21 cellular contexts compared by ENCODE assay signal in genomic region chr7:2373124-2373556, GRCh38. TPM values are rescaled to one million over a fixed set of nuclear protein-coding genes. Genes with fewer than 3 reads are reported as not detected.
DNase-seq lines count a peak whose midpoint lies in the region; ATAC-seq, FAIRE-seq and TF ChIP-seq lines count a peak whose summit lies in the region.
"Had no signal": no experiment of that assay in that cellular context is flagged by ENCODE, and none has a peak within 500 bp of the region (broad histone marks: within the 10 kb centered on the region; RNA-seq: fewer than 3 reads in every experiment).

No MANE protein-coding gene starts in this region.

- H3K4me3 ChIP-seq in heart left ventricle: no peak overlapping the region
- H3K4me3 ChIP-seq in left ventricle myocardium inferior: no peak overlapping the region
- no peak overlapping the region for H3K4me3 ChIP-seq in liver (ENCODE audit: low read depth in 1 of 3, low read length in 3 of 3)
- H3K4me3 ChIP-seq in CD8-positive, alpha-beta T cell (ENCODE audit: low read depth, low read length): no peak overlapping the region
- H3K4me3 ChIP-seq: cardiac muscle cell, PC-9 had no signal

- H3K4me1 Mint-ChIP-seq in CD8-positive, alpha-beta T cell (ENCODE audit: low read depth): no peaks in the 10 kb centered on the region

- WGBS in heart left ventricle, 4 donors: 85 to 90% (median 88%) methylated on average over 11 to 14 of the region's 14 CpGs
- 55% methylated on average over 14 of the region's 14 CpGs for WGBS in liver

- H3K27ac ChIP-seq in heart left ventricle: no peak overlapping the region
- H3K27ac ChIP-seq in left ventricle myocardium inferior (replicated peaks): no peak overlapping the region
- peak overlapping the region in 1 of 2 donors; percentile 35 for H3K27ac ChIP-seq in liver (ENCODE audit: low read depth in 1 of 2, low read length in 2 of 2)
- no peak overlapping the region for H3K27ac ChIP-seq in CD8-positive, alpha-beta T cell (ENCODE audit: low read depth, low read length)
- H3K27ac ChIP-seq: cardiac muscle cell, PC-9 had no signal

- H3K27me3 ChIP-seq in heart left ventricle (no peaks in the 10 kb centered on the region), left ventricle myocardium inferior (ENCODE audit: low read depth) (no peaks in the 10 kb centered on the region), liver (ENCODE audit: control insufficient read depth in 4 of 4, insufficient read depth in 4 of 4, low read length in 3 of 4) (no peaks in the 10 kb centered on the region)
- no peaks in the 10 kb centered on the region for H3K27me3 ChIP-seq in CD8-positive, alpha-beta T cell (ENCODE audit: insufficient read depth, low read length)
- H3K27me3 ChIP-seq: cardiac muscle cell had no signal

- no peaks in the 10 kb centered on the region for H3K9me3 Mint-ChIP-seq in CD8-positive, alpha-beta T cell
- H3K9me3 Mint-ChIP-seq: activated naive CD8-positive, alpha-beta T cell treated with anti-CD3 and anti-CD28 coated beads for 36 hours; activated T-cell treated with anti-CD3 and anti-CD28 coated beads, Interleukin-2, amount 50 U/mL, for 24 hours; stimulated activated memory B cell treated with anti-CD40 and anti-IgM and Interleukin-4, amounts not matched to agents 10 μg/mL and 1 μg/mL and 100 μg/mL, for 72 hours had no signal

- ATAC-seq in heart left ventricle (peak in 3 of 4 donors; percentile 34 to 46 (median 39)), HG03175 (IDR thresholded peaks at IDR 0.05; ENCODE audit: unreplicated experiment) (no peak)
- no peak for ATAC-seq in CD8-positive, alpha-beta T cell
- ATAC-seq: stimulated activated memory B cell treated with anti-CD40 and anti-IgM and Interleukin-4, amounts not matched to agents 10 μg/mL and 1 μg/mL and 100 μg/mL, for 72 hours had no signal

- POLR2A ChIA-PET in CD8-positive, alpha-beta T cell (lab: Charles Lee): no interaction called here

- H3K27me3 Mint-ChIP-seq in CD8-positive, alpha-beta T cell (ENCODE audit: low read depth): no peaks in the 10 kb centered on the region
- H3K27me3 Mint-ChIP-seq: activated naive CD8-positive, alpha-beta T cell treated with anti-CD3 and anti-CD28 coated beads for 36 hours; activated T-cell treated with anti-CD3 and anti-CD28 coated beads, Interleukin-2, amount 50 U/mL, for 24 hours; stimulated activated memory B cell treated with anti-CD40 and anti-IgM and Interleukin-4, amounts not matched to agents 10 μg/mL and 1 μg/mL and 100 μg/mL, for 72 hours had no signal

- H3K9ac ChIP-seq in liver (ENCODE audit: low read depth in 1 of 2, low read length in 2 of 2): no peak overlapping the region

- no peak for TF ChIP-seq POLR2A in heart left ventricle (IDR thresholded peaks at IDR 0.05)

- H3K27ac Mint-ChIP-seq in CD8-positive, alpha-beta T cell: no peak overlapping the region
- H3K27ac Mint-ChIP-seq: activated T-cell treated with anti-CD3 and anti-CD28 coated beads, Interleukin-2, amount 50 U/mL, for 24 hours; stimulated activated memory B cell treated with anti-CD40 and anti-IgM and Interleukin-4, amounts not matched to agents 10 μg/mL and 1 μg/mL and 100 μg/mL, for 72 hours had no signal

- H3K4me1 ChIP-seq in heart left ventricle (no peaks in the 10 kb centered on the region), left ventricle myocardium inferior (peaks cover 4% of the 10 kb centered on the region), liver (ENCODE audit: control insufficient read depth in 4 of 4, insufficient read depth in 4 of 4, low read length in 3 of 4) (peaks cover 0 to 25% (median 12%) of the 10 kb centered on the region in 4 donors)
- H3K4me1 ChIP-seq in CD8-positive, alpha-beta T cell (ENCODE audit: insufficient read depth, low read length): no peaks in the 10 kb centered on the region

- intact Hi-C loops in heart left ventricle (cut with DNase I) (no loop called here), left ventricle myocardium inferior (cut with micrococcal nuclease) (no loop called here)
- intact Hi-C loops in CD8-positive, alpha-beta T cell (cut with DNase I, micrococcal nuclease): no loop called here

- H3K36me3 Mint-ChIP-seq in CD8-positive, alpha-beta T cell: peaks cover 87% of the 10 kb centered on the region

- no peaks in the 10 kb centered on the region for H3K9me3 ChIP-seq in heart left ventricle
- no peaks in the 10 kb centered on the region for H3K9me3 ChIP-seq in left ventricle myocardium inferior (replicated peaks)
- no peaks in the 10 kb centered on the region for H3K9me3 ChIP-seq in liver (ENCODE audit: control insufficient read depth in 4 of 4, low read length in 3 of 4)
- no peaks in the 10 kb centered on the region for H3K9me3 ChIP-seq in CD8-positive, alpha-beta T cell (ENCODE audit: low read length)

- peak; percentile 13 for FAIRE-seq in urothelium cell line (lab: Jason Lieb, UNC)
- FAIRE-seq: G401.6, HTR-8/SVneo had no signal

- CTCF ChIA-PET in CD8-positive, alpha-beta T cell (lab: Charles Lee): interaction anchor here (1.3 kb wide), 1 partner anchor 9 kb away, joined by 3 read pairs; no protein-coding TSS in a partner anchor

- H3K36me3 ChIP-seq in heart left ventricle (peaks cover 3 to 94% (median 92%) of the 10 kb centered on the region in 9 donors), left ventricle myocardium inferior (peaks cover 91% of the 10 kb centered on the region), liver (ENCODE audit: control insufficient read depth in 4 of 4, insufficient read depth in 3 of 4, low read depth in 1 of 4, low read length in 3 of 4) (peaks cover 21 to 90% (median 62%) of the 10 kb centered on the region in 4 donors)
- H3K36me3 ChIP-seq in CD8-positive, alpha-beta T cell (ENCODE audit: insufficient read depth, low read length): peaks cover 87% of the 10 kb centered on the region

- DNase-seq in heart left ventricle (no peak), left ventricle myocardium inferior (no peak), astrocyte of the hippocampus (ENCODE audit: low read depth, low spot score) (peak; percentile 90), urothelium cell line (ENCODE audit: low spot score) (no peak), anterior cingulate cortex (lab: John Stamatoyannopoulos, UW) (no peak)
- DNase-seq in CD8-positive, alpha-beta T cell: no peak
- DNase-seq: activated CD4-positive, alpha-beta T cell treated with anti-CD3 and anti-CD28 coated beads, Interleukin-2, amount 50 U/mL, for 48 hours; activated naive CD8-positive, alpha-beta T cell treated with anti-CD3 and anti-CD28 coated beads for 36 hours; activated T-cell treated with anti-CD3 and anti-CD28 coated beads, Interleukin-2, amount 50 U/mL, for 24 hours; COR-L47; effector CD4-positive, alpha-beta T cell; hippocampal formation; NCI-H187; NCI-H510A; PC-9 had no signal

- no peak overlapping the region for H3K4me3 Mint-ChIP-seq in CD8-positive, alpha-beta T cell
- H3K4me3 Mint-ChIP-seq: activated naive CD8-positive, alpha-beta T cell treated with anti-CD3 and anti-CD28 coated beads for 36 hours; activated T-cell treated with anti-CD3 and anti-CD28 coated beads, Interleukin-2, amount 50 U/mL, for 24 hours; stimulated activated memory B cell treated with anti-CD40 and anti-IgM and Interleukin-4, amounts not matched to agents 10 μg/mL and 1 μg/mL and 100 μg/mL, for 72 hours had no signal

- TF ChIP-seq RAD21 in liver (IDR thresholded peaks at IDR 0.05): peak; percentile 13 to 52

- TF ChIP-seq CTCF in heart left ventricle (IDR thresholded peaks at IDR 0.05): no peak
- TF ChIP-seq CTCF in left ventricle myocardium inferior (IDR thresholded peaks at IDR 0.05; ENCODE audit: borderline replicate concordance): no peak
- no peak for TF ChIP-seq CTCF in liver (IDR thresholded peaks at IDR 0.05; ENCODE audit: low read depth, low read length, missing input control)
- TF ChIP-seq CTCF in CD8-positive, alpha-beta T cell (IDR thresholded peaks at IDR 0.05): no peak

TF ChIP-seq in liver, 16 proteins besides CTCF, POLR2A, EP300 and RAD21 (continues in another document):
- TF ChIP-seq ZBTB33 (IDR thresholded peaks at IDR 0.05) (no peak), FOXA2 (IDR thresholded peaks at IDR 0.05) (no peak), EGR1 (IDR thresholded peaks at IDR 0.05; ENCODE audit: low read depth in 2 of 2) (no peak), NR2F2 (IDR thresholded peaks at IDR 0.05) (no peak), YY1 (IDR thresholded peaks at IDR 0.05) (no peak), FOXA1 (IDR thresholded peaks at IDR 0.05) (no peak), RXRA (IDR thresholded peaks at IDR 0.05) (peak; percentile 68 to 77), GABPA (IDR thresholded peaks at IDR 0.05 in 1 of 2, conservative IDR thresholded peaks at IDR 0.05 in 1 of 2) (no peak)
- TF ChIP-seq, protein P1, sequence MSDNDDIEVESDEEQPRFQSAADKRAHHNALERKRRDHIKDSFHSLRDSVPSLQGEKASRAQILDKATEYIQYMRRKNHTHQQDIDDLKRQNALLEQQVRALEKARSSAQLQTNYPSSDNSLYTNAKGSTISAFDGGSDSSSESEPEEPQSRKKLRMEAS (IDR thresholded peaks at IDR 0.05): no peak

RNA-seq across cellular contexts. Expression of gene EIF3B, which starts 18.5 kb away (rescaled TPM):
- total RNA-seq in heart left ventricle (10 to 100 TPM; 57.4 to 95.7 (median 72.4) TPM), left ventricle myocardium inferior (68.9 TPM), liver (10 to 100 TPM; 63.3 to 98.8 TPM)
- polyA plus RNA-seq in heart left ventricle (100 to 1,000 TPM in 1 of 2 donors, 10 to 100 TPM in 1; 35.4 to 114 TPM), liver (10 to 100 TPM; 27.4 to 58.3 TPM)
- 100 to 1,000 TPM; 234 to 239 TPM for total RNA-seq in CD8-positive, alpha-beta T cell

RNA-seq across cellular contexts. Expression of gene CHST12, which starts 30.3 kb away (rescaled TPM):
- total RNA-seq in heart left ventricle (10 to 100 TPM; 12.7 to 20.7 (median 15.6) TPM), left ventricle myocardium inferior (15.3 TPM), liver (1 to 10 TPM; 3.2 to 5.9 TPM)
- polyA plus RNA-seq in heart left ventricle (10 to 100 TPM; 12.5 to 14.7 TPM), liver (10 to 100 TPM in 1 of 2 donors, 1 to 10 TPM in 1; 4.5 to 11.9 TPM)
- total RNA-seq in CD8-positive, alpha-beta T cell: 10 to 100 TPM; 10.3 to 11.7 TPM

RNA-seq across cellular contexts. Expression of gene SNX8, which starts 58.9 kb away (rescaled TPM):
- 10 to 100 TPM in 7 of 9 donors, 1 to 10 TPM in 2; 5.4 to 44.6 (median 21.5) TPM for total RNA-seq in heart left ventricle
- polyA plus RNA-seq in heart left ventricle: 10 to 100 TPM; 16.7 to 19.4 TPM
- 16.8 TPM for total RNA-seq in left ventricle myocardium inferior
- total RNA-seq in liver: 10 to 100 TPM; 10.7 to 20.8 TPM
- 10 to 100 TPM in 1 of 2 donors, 1 to 10 TPM in 1; 8.7 to 19.0 TPM for polyA plus RNA-seq in liver
- 1 to 10 TPM; 4.0 to 6.1 TPM for total RNA-seq in CD8-positive, alpha-beta T cell

Comparison
In these comparisons a context has a peak if more than half of its experiments do, and no peak if none do; other contexts are left out.
1. ATAC-seq: peak in heart left ventricle (3 of 4); none in CD8-positive, alpha-beta T cell (single experiment) and HG03175 (single experiment).